Comparison of ENCODE assay signal across 12 cellular contexts in the genomic region with DNA sequence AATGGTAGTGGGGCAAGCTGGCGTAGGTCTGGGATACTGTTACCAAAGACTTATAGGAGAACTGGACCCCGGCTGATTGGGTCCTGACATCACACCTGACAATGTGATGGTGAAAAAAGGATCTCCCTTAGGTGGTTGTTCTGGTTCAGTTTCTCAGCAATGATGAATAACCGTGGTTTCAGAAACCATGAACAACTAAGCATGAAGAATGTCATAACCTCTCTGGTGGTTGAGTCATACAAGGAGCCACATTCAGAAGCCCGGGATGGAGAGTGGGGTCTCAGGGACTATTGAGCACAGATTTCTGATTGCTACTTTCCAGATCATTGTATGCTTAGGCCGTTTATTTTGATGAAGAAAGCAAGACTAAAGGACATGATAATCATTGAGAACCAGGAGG. TPM values are rescaled to one million over a fixed set of nuclear protein-coding genes. Genes with fewer than 3 reads are reported as not detected.
DNase-seq lines count a peak whose midpoint lies in the region; ATAC-seq and TF ChIP-seq lines count a peak whose summit lies in the region.
"Had no signal": no experiment of that assay in that cellular context is flagged by ENCODE, and none has a peak within 500 bp of the region (broad histone marks: within the 10 kb centered on the region; RNA-seq: fewer than 3 reads in every experiment).

No MANE protein-coding gene starts in this region.

- TF ChIP-seq EP300 in suprapubic skin (IDR thresholded peaks at IDR 0.05): no peak

- H3K36me3 ChIP-seq in MG63 (no peaks in the 10 kb centered on the region), suprapubic skin (no peaks in the 10 kb centered on the region)

- no peaks in the 10 kb centered on the region for H3K4me1 ChIP-seq in suprapubic skin

- no peak overlapping the region for H3K27ac Mint-ChIP-seq in activated CD4-positive, alpha-beta T cell treated with anti-CD3 and anti-CD28 coated beads for 36 hours
- H3K27ac Mint-ChIP-seq in progenitor cell of endocrine pancreas: peak overlapping the region; percentile 76
- H3K27ac Mint-ChIP-seq: brain had no signal

- no peaks in the 10 kb centered on the region for H3K36me3 Mint-ChIP-seq in activated CD4-positive, alpha-beta T cell treated with anti-CD3 and anti-CD28 coated beads for 36 hours (ENCODE audit: low read depth)
- H3K36me3 Mint-ChIP-seq in progenitor cell of endocrine pancreas (ENCODE audit: insufficient read depth): peaks cover 13% of the 10 kb centered on the region
- H3K36me3 Mint-ChIP-seq: brain had no signal

- H3K4me3 Mint-ChIP-seq in activated CD4-positive, alpha-beta T cell treated with anti-CD3 and anti-CD28 coated beads for 36 hours: no peak overlapping the region
- no peak overlapping the region for H3K4me3 Mint-ChIP-seq in progenitor cell of endocrine pancreas (ENCODE audit: low read depth)
- H3K4me3 Mint-ChIP-seq: brain; naive thymus-derived CD4-positive, alpha-beta T cell had no signal

- peak; percentile 70 for ATAC-seq in activated CD4-positive, alpha-beta T cell treated with anti-CD3 and anti-CD28 coated beads for 36 hours
- ATAC-seq in HG02678 (IDR thresholded peaks at IDR 0.05; ENCODE audit: unreplicated experiment): peak; percentile 59
- ATAC-seq: naive thymus-derived CD4-positive, alpha-beta T cell had no signal

- 87% methylated on average over 5 of the region's 5 CpGs for WGBS in suprapubic skin

- no peaks in the 10 kb centered on the region for H3K9me3 ChIP-seq in MG63
- H3K9me3 ChIP-seq in suprapubic skin: no peaks in the 10 kb centered on the region

- intact Hi-C loops in activated CD4-positive, alpha-beta T cell treated with anti-CD3 and anti-CD28 coated beads for 36 hours (cut with DNase I, micrococcal nuclease): loop anchor here (1.0 to 5.0 kb wide), 10 partner anchors 16 to 517 kb away; partner anchors contain the start of genes GPR160 (in 1 of the 2), LRRC34 (in 1 of the 2), LRRIQ4 (in 1 of the 2) and SKIL (in 1 of the 2)

- no peak overlapping the region for H3K4me3 ChIP-seq in MG63
- no peak overlapping the region for H3K4me3 ChIP-seq in suprapubic skin

- no peak for TF ChIP-seq CTCF in progenitor cell of endocrine pancreas (IDR thresholded peaks at IDR 0.05; ENCODE audit: unreplicated experiment)
- TF ChIP-seq CTCF in suprapubic skin (IDR thresholded peaks at IDR 0.05): no peak

- no peak for TF ChIP-seq POLR2A in suprapubic skin (IDR thresholded peaks at IDR 0.05)

- no peaks in the 10 kb centered on the region for H3K27me3 Mint-ChIP-seq in activated CD4-positive, alpha-beta T cell treated with anti-CD3 and anti-CD28 coated beads for 36 hours
- H3K27me3 Mint-ChIP-seq in progenitor cell of endocrine pancreas: no peaks in the 10 kb centered on the region
- H3K27me3 Mint-ChIP-seq: naive thymus-derived CD4-positive, alpha-beta T cell had no signal

- POLR2A ChIA-PET in activated CD4-positive, alpha-beta T cell treated with anti-CD3 and anti-CD28 coated beads for 36 hours (lab: Charles Lee): no interaction called here

- no peaks in the 10 kb centered on the region for H3K27me3 ChIP-seq in MG63
- H3K27me3 ChIP-seq in suprapubic skin: no peaks in the 10 kb centered on the region

- CTCF ChIA-PET in activated CD4-positive, alpha-beta T cell treated with anti-CD3 and anti-CD28 coated beads for 36 hours (lab: Charles Lee): interaction anchor here (1.2 to 1.4 kb wide), 2 partner anchors 10 to 284 kb away, joined by 4 to 5 read pairs; no protein-coding TSS in a partner anchor

- DNase-seq in activated CD4-positive, alpha-beta T cell treated with anti-CD3 and anti-CD28 coated beads for 36 hours: peak; percentile 45
- no peak for DNase-seq in activated CD4-positive, alpha-beta T cell treated with anti-CD3 and anti-CD28 coated beads, Interleukin-2, amount 50 U/mL, for 4 hours
- peak; percentile 65 for DNase-seq in NCI-H226
- DNase-seq in progenitor cell of endocrine pancreas (ENCODE audit: low spot score, unreplicated experiment): no peak
- no peak for DNase-seq in MG63
- no peak for DNase-seq in activated CD4-positive, CD25-positive, alpha-beta regulatory T cell treated with anti-CD3 and anti-CD28 coated beads, Interleukin-2, amount 50 U/mL, for 72 hours
- no peak for DNase-seq in suprapubic skin (ENCODE audit: low spot score in 2 of 2)
- DNase-seq: 8988T; naive thymus-derived CD4-positive, alpha-beta T cell; NCI-H446 treated with DMSO at 0.1 percent for 48 hours had no signal

- no peak overlapping the region for H3K27ac ChIP-seq in suprapubic skin

- peaks cover 41% of the 10 kb centered on the region for H3K4me1 Mint-ChIP-seq in activated CD4-positive, alpha-beta T cell treated with anti-CD3 and anti-CD28 coated beads for 36 hours
- peaks cover 44% of the 10 kb centered on the region for H3K4me1 Mint-ChIP-seq in progenitor cell of endocrine pancreas (ENCODE audit: low read depth)
- H3K4me1 Mint-ChIP-seq: brain had no signal

- H3K9me3 Mint-ChIP-seq in activated CD4-positive, alpha-beta T cell treated with anti-CD3 and anti-CD28 coated beads for 36 hours (ENCODE audit: low read depth): no peaks in the 10 kb centered on the region
- peaks cover 6% of the 10 kb centered on the region for H3K9me3 Mint-ChIP-seq in progenitor cell of endocrine pancreas (ENCODE audit: low read depth)
- H3K9me3 Mint-ChIP-seq: naive thymus-derived CD4-positive, alpha-beta T cell had no signal

RNA-seq across cellular contexts. Expression of gene GPR160, which starts 17.4 kb away (rescaled TPM):
- total RNA-seq in activated CD4-positive, alpha-beta T cell treated with anti-CD3 and anti-CD28 coated beads for 36 hours: 10 to 100 TPM in 1 of 2 experiments, 1 to 10 TPM in 1; 9.4 to 11.1 TPM
- 33.7 and 44.3 TPM in 2 replicates for total RNA-seq in progenitor cell of endocrine pancreas
- 1.3 and 4.3 TPM in 2 replicates for total RNA-seq in MG63 (2014; rRNA removed; shearing (Covaris generic); ENCODE audit: low replicate concordance)
- 10 to 100 TPM in 1 of 4 donors, 1 to 10 TPM in 3; 2.8 to 12.2 (median 3.0) TPM for total RNA-seq in suprapubic skin

Comparison
In these comparisons a context has a peak if more than half of its experiments do, and no peak if none do; other contexts are left out.
1. DNase-seq: peak in activated CD4-positive, alpha-beta T cell treated with anti-CD3 and anti-CD28 coated beads for 36 hours (single experiment) and NCI-H226 (single experiment); none in activated CD4-positive, alpha-beta T cell treated with anti-CD3 and anti-CD28 coated beads, Interleukin-2, amount 50 U/mL, for 4 hours (0 of 2), progenitor cell of endocrine pancreas (single experiment), MG63 (single experiment), activated CD4-positive, CD25-positive, alpha-beta regulatory T cell treated with anti-CD3 and anti-CD28 coated beads, Interleukin-2, amount 50 U/mL, for 72 hours (single experiment) and suprapubic skin (0 of 2).